Comparison of ENCODE assay signal across 8 cellular contexts in the genomic region with DNA sequence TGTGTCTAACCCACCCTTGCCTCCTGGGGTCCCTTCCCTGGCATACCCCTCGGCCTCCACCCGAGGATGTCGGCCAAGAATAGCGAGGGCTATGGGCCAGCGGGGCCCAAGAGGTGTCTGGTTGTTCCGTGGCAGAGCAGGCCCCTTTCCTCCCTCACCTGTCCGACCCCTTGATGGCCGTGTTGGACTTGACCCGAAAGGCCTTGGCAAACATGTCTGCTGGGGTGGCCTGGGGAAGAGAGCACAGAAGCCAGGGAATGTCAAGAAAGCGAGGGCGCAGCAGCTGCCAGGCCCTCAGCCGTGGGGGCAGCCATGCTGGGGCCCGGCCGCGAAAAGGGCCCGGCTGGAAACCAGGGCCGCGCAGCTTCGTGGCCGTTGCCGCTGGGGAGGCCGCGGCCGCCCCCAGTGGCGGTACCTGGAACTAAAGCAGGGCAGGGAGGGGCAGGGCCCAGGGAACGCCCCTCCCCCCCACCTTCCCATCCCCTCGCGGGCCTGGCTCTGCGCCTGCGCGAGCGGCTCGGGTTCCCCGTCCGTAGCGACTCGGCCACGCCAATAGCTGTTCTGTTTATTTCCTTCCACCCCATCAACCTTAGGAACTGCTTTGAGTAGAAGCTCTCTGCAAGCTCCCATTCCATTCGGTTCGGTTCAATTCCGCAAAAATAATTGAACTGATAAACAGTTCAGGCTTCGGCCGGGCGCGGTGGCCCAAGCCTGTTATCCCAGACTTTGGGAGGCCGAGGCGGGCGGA. TPM values are rescaled to one million over a fixed set of nuclear protein-coding genes. Genes with fewer than 3 reads are reported as not detected.
DNase-seq lines count a peak whose midpoint lies in the region; ATAC-seq and TF ChIP-seq lines count a peak whose summit lies in the region.

A gene with protein sequence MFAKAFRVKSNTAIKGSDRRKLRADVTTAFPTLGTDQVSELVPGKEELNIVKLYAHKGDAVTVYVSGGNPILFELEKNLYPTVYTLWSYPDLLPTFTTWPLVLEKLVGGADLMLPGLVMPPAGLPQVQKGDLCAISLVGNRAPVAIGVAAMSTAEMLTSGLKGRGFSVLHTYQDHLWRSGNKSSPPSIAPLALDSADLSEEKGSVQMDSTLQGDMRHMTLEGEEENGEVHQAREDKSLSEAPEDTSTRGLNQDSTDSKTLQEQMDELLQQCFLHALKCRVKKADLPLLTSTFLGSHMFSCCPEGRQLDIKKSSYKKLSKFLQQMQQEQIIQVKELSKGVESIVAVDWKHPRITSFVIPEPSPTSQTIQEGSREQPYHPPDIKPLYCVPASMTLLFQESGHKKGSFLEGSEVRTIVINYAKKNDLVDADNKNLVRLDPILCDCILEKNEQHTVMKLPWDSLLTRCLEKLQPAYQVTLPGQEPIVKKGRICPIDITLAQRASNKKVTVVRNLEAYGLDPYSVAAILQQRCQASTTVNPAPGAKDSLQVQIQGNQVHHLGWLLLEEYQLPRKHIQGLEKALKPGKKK (minus strand): TSS at position 337 of the 748 bp plus-strand sequence. CDS start 123 bp downstream, at position 214.

- peak; percentile 90 for DNase-seq in DMS114 treated with DMSO at 0.1 percent for 48 hours (lab: John Stamatoyannopoulos, UW; ENCODE audit: unreplicated experiment)
- peak; percentile 81 for DNase-seq in Jurkat, Clone E6-1 (ENCODE audit: low read depth, low spot score)
- DNase-seq in OCI-M2 (lab: John Stamatoyannopoulos, UW; ENCODE audit: unreplicated experiment) = peak; percentile 74
- peak; percentile 92 for DNase-seq in activated T-cell treated with anti-CD3 and anti-CD28 coated beads for 24 hours (ENCODE audit: low read depth)
- DNase-seq in epidermal melanocyte (ENCODE audit: insufficient read length, low spot score) = peak; percentile 98
- DNase-seq in mucosa of descending colon = peak; percentile 94 to 98 (median 96)
- DNase-seq in stimulated activated CD8-positive, alpha-beta memory T cell treated with anti-CD3 and anti-CD28 coated beads, Interleukin-4, amount 100 ng/mL, for 1 hour (ENCODE audit: low read depth in 2 of 2, low spot score in 1 of 2) = peak; percentile 69 to 86

- ATAC-seq in GM21529 (IDR thresholded peaks at IDR 0.05; ENCODE audit: unreplicated experiment) (peak; percentile 83), mucosa of descending colon (peak; percentile 100)

- H3K9me3 ChIP-seq in mucosa of descending colon = no peaks in the 10 kb centered on the region

- intact Hi-C loops in mucosa of descending colon (cut with DNase I, micrococcal nuclease) = no loop called here

- no peaks in the 10 kb centered on the region for H3K36me3 ChIP-seq in mucosa of descending colon (ENCODE audit: low read depth)

- H3K4me3 ChIP-seq in Jurkat, Clone E6-1 (ENCODE audit: low read length) = peak within 1 kb of the TSS; percentile 85
- H3K4me3 ChIP-seq in mucosa of descending colon = peak within 1 kb of the TSS; percentile 28

- peaks cover 7% of the 10 kb centered on the region for H3K4me1 ChIP-seq in mucosa of descending colon (ENCODE audit: low read depth)

- TF ChIP-seq CTCF in mucosa of descending colon (IDR thresholded peaks at IDR 0.05) = peak; percentile 99

RNA-seq across cellular contexts. Expression of the gene that starts here (rescaled TPM):
- polyA plus RNA-seq in Jurkat, Clone E6-1 (2012; ENCODE audit: insufficient read depth, insufficient read length) = 66.3 TPM
- 10 to 100 TPM; 36.8 to 47.8 (median 43.9) TPM for total RNA-seq in mucosa of descending colon

Comparison
In these comparisons a context has a peak if more than half of its experiments do, and no peak if none do; other contexts are left out.
1. Peak in every context shown above with its lines: DNase-seq, ATAC-seq and H3K4me3 ChIP-seq.